21 cellular contexts compared by ENCODE assay signal in genomic region chr7:80309377-80309776, GRCh38.
"Had no signal": no experiment of that assay in that cellular context is flagged by ENCODE, and none has a peak within 500 bp of the region (broad histone marks: within the 10 kb centered on the region; RNA-seq: fewer than 3 reads in every experiment).

No MANE protein-coding gene starts in this region.

- H3K36me3 Mint-ChIP-seq: brain had no signal

- H3K4me3 Mint-ChIP-seq: activated B cell treated with CpG ODN at 0.5 μM for 24 hours; activated CD4-positive, alpha-beta memory T cell treated with anti-CD3 and anti-CD28 coated beads, Interleukin-2, amount 10 ng/mL, durations not matched to agents 7 days and 5 days; brain; central memory CD8-positive, alpha-beta T cell; T-helper 17 cell had no signal

- H3K9me3 ChIP-seq: MG63 had no signal

- H3K27me3 ChIP-seq: MG63 had no signal

- DNase-seq: activated B cell treated with CpG ODN at 0.5 μM for 24 hours; activated CD4-positive, alpha-beta memory T cell treated with anti-CD3 and anti-CD28 coated beads, Interleukin-2, amount 10 ng/mL, durations not matched to agents 7 days and 5 days; activated CD4-positive, alpha-beta T cell treated with anti-CD3 and anti-CD28 coated beads for 1 hour; activated CD4-positive, alpha-beta T cell treated with anti-CD3 and anti-CD28 coated beads, Interleukin-2, amount 50 U/mL, for 1 hour; amygdala; MG63; MV-4-11; NCI-H1092 treated with DMSO at 0.1 percent for 48 hours; NCI-H1417 treated with DMSO at 0.1 percent for 48 hours; NCI-H1694; NCI-H2029; NCI-H2107; NCI-H2171 treated with DMSO at 0.1 percent for 48 hours; NCI-H226; NCI-H526 treated with DMSO at 0.1 percent for 48 hours; NCI-H82; SIG-M5; T-helper 17 cell; T-helper 9 cell had no signal

- H3K27me3 Mint-ChIP-seq: activated B cell treated with CpG ODN at 0.5 μM for 24 hours; activated CD4-positive, alpha-beta memory T cell treated with anti-CD3 and anti-CD28 coated beads, Interleukin-2, amount 10 ng/mL, durations not matched to agents 7 days and 5 days; brain; central memory CD8-positive, alpha-beta T cell; T-helper 17 cell had no signal

- H3K36me3 ChIP-seq: MG63 had no signal

- H3K4me3 ChIP-seq: MG63 had no signal

- H3K4me1 Mint-ChIP-seq: activated B cell treated with CpG ODN at 0.5 μM for 24 hours; activated CD4-positive, alpha-beta memory T cell treated with anti-CD3 and anti-CD28 coated beads, Interleukin-2, amount 10 ng/mL, durations not matched to agents 7 days and 5 days; central memory CD8-positive, alpha-beta T cell; T-helper 17 cell had no signal

- ATAC-seq: T-helper 17 cell had no signal

- H3K9me3 Mint-ChIP-seq: brain had no signal

- H3K27ac Mint-ChIP-seq: activated B cell treated with CpG ODN at 0.5 μM for 24 hours; activated CD4-positive, alpha-beta memory T cell treated with anti-CD3 and anti-CD28 coated beads, Interleukin-2, amount 10 ng/mL, durations not matched to agents 7 days and 5 days; T-helper 17 cell had no signal
